23 cellular contexts compared by ENCODE assay signal in the genomic region with DNA sequence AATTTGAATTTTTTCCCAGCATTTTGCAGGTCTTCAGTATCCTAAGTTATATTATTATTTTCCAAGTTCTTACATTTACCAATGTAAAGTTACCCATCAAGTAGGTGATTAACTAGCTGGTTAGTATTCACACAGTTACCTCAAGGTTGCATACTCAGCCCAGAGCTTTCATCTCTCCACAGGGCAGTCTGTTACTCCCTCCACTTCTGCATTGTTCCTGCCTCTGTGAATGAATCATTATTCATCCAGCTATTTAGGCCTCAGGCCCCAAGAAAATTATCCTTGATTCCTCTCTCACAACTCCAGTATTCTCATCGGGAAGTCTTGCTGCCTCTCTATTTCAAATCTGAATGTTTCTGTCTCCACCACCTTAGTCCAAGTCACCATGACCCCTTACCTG.
"Had no signal": no experiment of that assay in that cellular context is flagged by ENCODE, and none has a peak within 500 bp of the region (broad histone marks: within the 10 kb centered on the region; RNA-seq: fewer than 3 reads in every experiment).

No MANE protein-coding gene starts in this region.

- H3K4me3 ChIP-seq: dorsolateral prefrontal cortex, esophagus muscularis mucosa, hepatocyte, left ventricle myocardium inferior, lower lobe of right lung, right atrium auricular region, sigmoid colon, skin epidermis, stomach, thoracic aorta, transverse colon had no signal

- H3K9me3 ChIP-seq: esophagus muscularis mucosa, left ventricle myocardium inferior, lower lobe of right lung, right atrium auricular region, sigmoid colon, stomach, thoracic aorta, transverse colon had no signal

- H3K27ac ChIP-seq: esophagus muscularis mucosa, hepatocyte, left ventricle myocardium inferior, lower lobe of right lung, right atrium auricular region, sigmoid colon, stomach, thoracic aorta, transverse colon had no signal

- H3K27me3 ChIP-seq: dorsolateral prefrontal cortex, esophagus muscularis mucosa, hepatocyte, right atrium auricular region, sigmoid colon, stomach, transverse colon had no signal

- H3K4me3 Mint-ChIP-seq: natural killer cell treated with Interleukin-12 subunit alpha and Interleukin-12 subunit beta and Interleukin-15 and Interleukin-18, amount 100 ng/mL, for 72 hours had no signal

- H3K79me2 ChIP-seq: hepatocyte had no signal

- H3K9me3 Mint-ChIP-seq: natural killer cell treated with Interleukin-12 subunit alpha and Interleukin-12 subunit beta and Interleukin-15 and Interleukin-18, amount 100 ng/mL, for 72 hours had no signal

- H3K27ac Mint-ChIP-seq: natural killer cell treated with Interleukin-12 subunit alpha and Interleukin-12 subunit beta and Interleukin-15 and Interleukin-18, amount 100 ng/mL, for 72 hours had no signal

- H3K4me2 ChIP-seq: hepatocyte had no signal

- H3K27me3 Mint-ChIP-seq: natural killer cell treated with Interleukin-12 subunit alpha and Interleukin-12 subunit beta and Interleukin-15 and Interleukin-18, amount 100 ng/mL, for 72 hours had no signal

- H2AFZ ChIP-seq: hepatocyte had no signal

- DNase-seq: cortex of kidney; dorsolateral prefrontal cortex; effector CD8-positive, alpha-beta T cell; head of caudate nucleus; kidney; left cardiac atrium; left ventricle myocardium inferior; lower lobe of right lung; mesenchymal stem cell; midbrain; posterior cingulate gyrus; sigmoid colon; stimulated activated CD4-positive, alpha-beta T cell treated with anti-CD3 and anti-CD28 coated beads, Interleukin-2, amount 100 ng/mL, for 24 hours; stimulated activated naive CD4-positive, alpha-beta T cell; stomach; substantia nigra; transverse colon had no signal

- H3K4me1 ChIP-seq: esophagus muscularis mucosa, left ventricle myocardium inferior, lower lobe of right lung, right atrium auricular region, sigmoid colon, stomach, transverse colon had no signal
